12 cellular contexts compared by ENCODE assay signal in the genomic region with DNA sequence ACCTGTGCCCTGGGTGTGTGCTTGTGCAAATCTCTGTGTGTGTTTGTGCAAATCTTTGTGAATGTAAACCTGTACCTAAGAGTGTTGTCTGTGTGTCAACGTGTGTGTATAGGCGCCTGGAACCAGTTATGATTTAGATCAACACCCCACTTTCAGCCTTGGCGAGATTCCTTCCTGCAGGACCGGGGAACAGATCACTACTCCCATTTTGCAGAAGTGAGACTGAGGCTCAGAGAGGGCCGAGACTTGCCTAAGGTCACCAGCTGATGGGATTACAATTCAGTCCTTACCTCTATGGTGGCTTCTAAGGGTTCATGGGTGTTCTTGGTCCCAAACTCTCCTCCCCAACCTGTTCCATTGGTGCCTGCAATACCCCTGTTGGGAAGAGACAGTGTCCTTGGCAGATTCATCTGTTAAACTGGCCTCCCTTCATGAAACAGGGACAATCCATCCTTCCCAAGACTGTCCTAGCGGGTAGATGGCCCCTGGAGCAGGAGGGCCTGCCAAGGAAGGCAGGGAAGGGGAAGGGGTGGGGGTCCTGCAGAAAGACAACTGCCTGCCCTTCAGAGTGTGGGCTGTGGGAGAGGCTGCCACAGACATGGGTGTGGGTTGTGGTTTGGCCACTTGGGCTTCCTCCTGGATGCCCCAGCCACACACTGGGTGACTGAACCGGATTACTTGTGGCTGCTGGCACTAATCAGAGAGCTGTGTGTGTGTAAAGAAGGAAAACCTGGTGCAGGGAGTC. TPM values are rescaled to one million over a fixed set of nuclear protein-coding genes. Genes with fewer than 3 reads are reported as not detected.
DNase-seq lines count a peak whose midpoint lies in the region; ATAC-seq and TF ChIP-seq lines count a peak whose summit lies in the region.
"Had no signal": no experiment of that assay in that cellular context is flagged by ENCODE, and none has a peak within 500 bp of the region (broad histone marks: within the 10 kb centered on the region; RNA-seq: fewer than 3 reads in every experiment).

No MANE protein-coding gene starts in this region.

- no peak overlapping the region for H3K4me3 Mint-ChIP-seq in glutamatergic neuron (ENCODE audit: unreplicated experiment)
- H3K4me3 Mint-ChIP-seq in stimulated activated memory B cell treated with anti-CD40 and anti-IgM and Interleukin-4, amounts not matched to agents 10 μg/mL and 1 μg/mL and 100 μg/mL, for 72 hours: no peak overlapping the region
- H3K4me3 Mint-ChIP-seq: brain had no signal

- peak overlapping the region; percentile 52 for H3K27ac Mint-ChIP-seq in glutamatergic neuron (ENCODE audit: unreplicated experiment)
- H3K27ac Mint-ChIP-seq in stimulated activated memory B cell treated with anti-CD40 and anti-IgM and Interleukin-4, amounts not matched to agents 10 μg/mL and 1 μg/mL and 100 μg/mL, for 72 hours: peak overlapping the region; percentile 80

- H3K27me3 Mint-ChIP-seq in glutamatergic neuron (ENCODE audit: unreplicated experiment): peaks cover 3% of the 10 kb centered on the region
- H3K27me3 Mint-ChIP-seq in stimulated activated memory B cell treated with anti-CD40 and anti-IgM and Interleukin-4, amounts not matched to agents 10 μg/mL and 1 μg/mL and 100 μg/mL, for 72 hours: no peaks in the 10 kb centered on the region
- H3K27me3 Mint-ChIP-seq: brain had no signal

- H3K9me3 Mint-ChIP-seq in glutamatergic neuron (ENCODE audit: unreplicated experiment): peaks cover 5% of the 10 kb centered on the region
- H3K9me3 Mint-ChIP-seq in stimulated activated memory B cell treated with anti-CD40 and anti-IgM and Interleukin-4, amounts not matched to agents 10 μg/mL and 1 μg/mL and 100 μg/mL, for 72 hours: no peaks in the 10 kb centered on the region
- H3K9me3 Mint-ChIP-seq: brain had no signal

- ATAC-seq in stimulated activated memory B cell treated with anti-CD40 and anti-IgM and Interleukin-4, amounts not matched to agents 10 μg/mL and 1 μg/mL and 100 μg/mL, for 72 hours: peak; percentile 48
- no peak for ATAC-seq in GM19452 (IDR thresholded peaks at IDR 0.05; ENCODE audit: unreplicated experiment)

- TF ChIP-seq CTCF in glutamatergic neuron (IDR thresholded peaks at IDR 0.05; ENCODE audit: partially characterized antibody, unreplicated experiment): no peak

- DNase-seq in activated effector memory CD4-positive, alpha-beta T cell treated with anti-CD3 and anti-CD28 coated beads, Interleukin-2, amount 50 U/mL, for 16 hours: peak; percentile 59
- no peak for DNase-seq in activated effector memory CD4-positive, alpha-beta T cell treated with Interleukin-2 at 50 U/mL for 16 hours
- DNase-seq in RPMI7951 (ENCODE audit: low read depth): peak; percentile 20
- no peak for DNase-seq in glutamatergic neuron
- DNase-seq in activated CD4-positive, CD25-positive, alpha-beta regulatory T cell treated with anti-CD3 and anti-CD28 coated beads, Interleukin-2, amount 50 U/mL, for 72 hours: no peak
- DNase-seq in nucleus accumbens (lab: John Stamatoyannopoulos, UW): no peak
- DNase-seq: activated T-cell treated with anti-CD3 and anti-CD28 coated beads, Interleukin-2, amount 50 U/mL, for 48 hours; H7; NCI-H69 had no signal

- peaks cover 10% of the 10 kb centered on the region for H3K4me1 Mint-ChIP-seq in glutamatergic neuron (ENCODE audit: low read depth, unreplicated experiment)
- peaks cover 66% of the 10 kb centered on the region for H3K4me1 Mint-ChIP-seq in stimulated activated memory B cell treated with anti-CD40 and anti-IgM and Interleukin-4, amounts not matched to agents 10 μg/mL and 1 μg/mL and 100 μg/mL, for 72 hours

- H3K36me3 Mint-ChIP-seq in glutamatergic neuron (ENCODE audit: unreplicated experiment): no peaks in the 10 kb centered on the region
- H3K36me3 Mint-ChIP-seq in stimulated activated memory B cell treated with anti-CD40 and anti-IgM and Interleukin-4, amounts not matched to agents 10 μg/mL and 1 μg/mL and 100 μg/mL, for 72 hours: no peaks in the 10 kb centered on the region

RNA-seq across cellular contexts. Expression of a gene that starts 6.9 kb away (rescaled TPM):
- 4.1 and 6.7 TPM in 2 replicates for total RNA-seq in RPMI7951 (2014; rRNA removed; shearing (Covaris generic))
- 70.6 TPM for total RNA-seq in glutamatergic neuron (ENCODE audit: unreplicated experiment)

RNA-seq across cellular contexts. Expression of a gene that starts 8.9 kb away (rescaled TPM):
- 16.2 and 20.3 TPM in 2 replicates for total RNA-seq in RPMI7951 (2014; rRNA removed; shearing (Covaris generic))
- 7.8 TPM for total RNA-seq in glutamatergic neuron (ENCODE audit: unreplicated experiment)

RNA-seq across cellular contexts. Expression of a gene that starts 15.6 kb away (rescaled TPM):
- total RNA-seq in RPMI7951 (2014; rRNA removed; shearing (Covaris generic)): 4.7 and 5.2 TPM in 2 replicates
- total RNA-seq in glutamatergic neuron (ENCODE audit: unreplicated experiment): 37.7 TPM

RNA-seq across cellular contexts. Expression of a gene that starts 39.6 kb away (rescaled TPM):
- total RNA-seq in RPMI7951 (2014; rRNA removed; shearing (Covaris generic)): 0.24 and 0.29 TPM in 2 replicates
- 8.6 TPM for total RNA-seq in glutamatergic neuron (ENCODE audit: unreplicated experiment)

Comparison
In these comparisons a context has a peak if more than half of its experiments do, and no peak if none do; other contexts are left out.
1. DNase-seq: peak in activated effector memory CD4-positive, alpha-beta T cell treated with anti-CD3 and anti-CD28 coated beads, Interleukin-2, amount 50 U/mL, for 16 hours (single experiment) and RPMI7951 (single experiment); none in activated effector memory CD4-positive, alpha-beta T cell treated with Interleukin-2 at 50 U/mL for 16 hours (single experiment), glutamatergic neuron (single experiment), activated CD4-positive, CD25-positive, alpha-beta regulatory T cell treated with anti-CD3 and anti-CD28 coated beads, Interleukin-2, amount 50 U/mL, for 72 hours (single experiment) and nucleus accumbens (0 of 56).